Comparison of ENCODE assay signal across 29 cellular contexts in the genomic region with DNA sequence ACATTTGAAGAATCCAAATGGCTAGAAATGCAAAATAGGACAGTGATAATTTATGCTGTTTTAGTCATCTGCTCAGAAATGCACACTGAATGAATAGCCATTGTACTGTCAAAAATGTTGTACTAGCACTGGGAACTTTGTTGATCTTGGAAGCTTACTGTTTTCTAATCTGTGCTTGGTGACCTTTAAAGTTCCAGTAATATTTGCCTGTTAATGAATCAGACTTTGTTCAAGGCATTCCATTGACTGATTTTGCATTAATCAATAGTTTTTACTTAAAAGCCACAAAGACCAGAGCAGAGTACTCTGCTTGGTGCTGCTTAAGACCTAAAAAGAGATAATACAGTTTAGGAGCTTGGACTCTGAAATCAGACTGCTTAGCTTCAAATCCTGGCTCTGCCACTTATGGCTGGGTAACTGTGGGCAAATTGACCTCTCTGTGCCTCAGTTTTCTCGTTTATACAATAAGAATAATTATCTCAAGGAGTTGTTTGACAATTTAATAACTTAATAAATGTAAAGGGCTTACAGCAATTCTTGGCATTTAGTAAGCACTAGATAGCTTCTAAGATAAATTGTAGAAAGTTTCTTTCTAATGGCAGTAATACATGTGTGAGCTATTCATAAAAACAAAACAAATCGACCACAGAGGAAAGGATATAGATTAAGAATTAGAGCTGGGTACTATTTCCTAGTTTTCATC. TPM values are rescaled to one million over a fixed set of nuclear protein-coding genes. Genes with fewer than 3 reads are reported as not detected.
A peak's percentile ranks its signal among the peaks of the same experiment; 100 is the strongest.
DNase-seq lines count a peak whose midpoint lies in the region; ATAC-seq and TF ChIP-seq lines count a peak whose summit lies in the region.
"Had no signal": no experiment of that assay in that cellular context is flagged by ENCODE, and none has a peak within 500 bp of the region (broad histone marks: within the 10 kb centered on the region; RNA-seq: fewer than 3 reads in every experiment).

No MANE protein-coding gene starts in this region.

- ATAC-seq in sciatic nerve (peak; percentile 31), gastroesophageal sphincter (no peak)
- ATAC-seq in activated CD8-positive, alpha-beta T cell treated with anti-CD3 and anti-CD28 coated beads, Interleukin-2, amount 10 ng/mL, durations not matched to agents 7 days and 5 days = no peak
- ATAC-seq: naive thymus-derived CD4-positive, alpha-beta T cell; upper lobe of right lung had no signal

- no peak for TF ChIP-seq POLR2A in gastroesophageal sphincter (IDR thresholded peaks at IDR 0.05)

- POLR2A ChIA-PET in activated CD8-positive, alpha-beta T cell treated with anti-CD3 and anti-CD28 coated beads, Interleukin-2, amount 10 ng/mL, durations not matched to agents 7 days and 5 days (lab: Charles Lee) = interaction anchor here (0.5 kb wide), 1 partner anchor 214 kb away, joined by 3 read pairs; no protein-coding TSS in a partner anchor

- H3K36me3 Mint-ChIP-seq in activated CD8-positive, alpha-beta T cell treated with anti-CD3 and anti-CD28 coated beads, Interleukin-2, amount 10 ng/mL, durations not matched to agents 7 days and 5 days (ENCODE audit: low read depth) = no peaks in the 10 kb centered on the region
- H3K36me3 Mint-ChIP-seq: brain; mesothelial cell of epicardium; naive thymus-derived CD4-positive, alpha-beta T cell had no signal

- TF ChIP-seq EP300 in gastroesophageal sphincter (IDR thresholded peaks at IDR 0.05) = no peak

- no peak overlapping the region for H3K9ac ChIP-seq in liver (ENCODE audit: low read depth in 1 of 2, low read length in 2 of 2)
- H3K9ac ChIP-seq: BLaER1 had no signal

- no peak overlapping the region for H3K4me3 Mint-ChIP-seq in activated CD8-positive, alpha-beta T cell treated with anti-CD3 and anti-CD28 coated beads, Interleukin-2, amount 10 ng/mL, durations not matched to agents 7 days and 5 days
- H3K4me3 Mint-ChIP-seq: brain; mesothelial cell of epicardium; naive thymus-derived CD4-positive, alpha-beta T cell had no signal

- H3K4me3 ChIP-seq in liver (ENCODE audit: low read depth in 1 of 3, low read length in 3 of 3) (no peak overlapping the region), gastroesophageal sphincter (no peak overlapping the region)
- H3K4me3 ChIP-seq: BLaER1, esophagus muscularis mucosa, left ventricle myocardium inferior, right atrium auricular region, spleen, upper lobe of right lung had no signal

- intact Hi-C loops in sciatic nerve (cut with DNase I) (no loop called here), cardiac septum (cut with DNase I) (no loop called here)

- H3K27ac ChIP-seq in cingulate gyrus (ENCODE audit: low read depth, low read length) (peak overlapping the region; percentile 48), liver (ENCODE audit: low read depth in 1 of 2, low read length in 2 of 2) (no peak overlapping the region), gastroesophageal sphincter (no peak overlapping the region)
- H3K27ac ChIP-seq: BLaER1, esophagus muscularis mucosa, left ventricle myocardium inferior, right atrium auricular region, spleen, upper lobe of right lung, VCaP had no signal

- H3K4me1 Mint-ChIP-seq in activated CD8-positive, alpha-beta T cell treated with anti-CD3 and anti-CD28 coated beads, Interleukin-2, amount 10 ng/mL, durations not matched to agents 7 days and 5 days (ENCODE audit: low read depth) = peaks cover 15% of the 10 kb centered on the region

- H3K27me3 Mint-ChIP-seq in activated CD8-positive, alpha-beta T cell treated with anti-CD3 and anti-CD28 coated beads, Interleukin-2, amount 10 ng/mL, durations not matched to agents 7 days and 5 days (ENCODE audit: low read depth) = peaks cover 30% of the 10 kb centered on the region

- peak in 1 of 2 donors; percentile 3 for TF ChIP-seq RAD21 in liver (IDR thresholded peaks at IDR 0.05)

- no peak overlapping the region for H3K27ac Mint-ChIP-seq in activated CD8-positive, alpha-beta T cell treated with anti-CD3 and anti-CD28 coated beads, Interleukin-2, amount 10 ng/mL, durations not matched to agents 7 days and 5 days
- H3K27ac Mint-ChIP-seq: mesothelial cell of epicardium had no signal

- H3K27me3 ChIP-seq in liver (ENCODE audit: control insufficient read depth in 4 of 4, insufficient read depth in 4 of 4, low read length in 3 of 4) (no peaks in the 10 kb centered on the region), gastroesophageal sphincter (no peaks in the 10 kb centered on the region)
- H3K27me3 ChIP-seq: right atrium auricular region, upper lobe of right lung had no signal

- no peaks in the 10 kb centered on the region for H3K9me3 Mint-ChIP-seq in activated CD8-positive, alpha-beta T cell treated with anti-CD3 and anti-CD28 coated beads, Interleukin-2, amount 10 ng/mL, durations not matched to agents 7 days and 5 days (ENCODE audit: insufficient read depth)
- H3K9me3 Mint-ChIP-seq: naive thymus-derived CD4-positive, alpha-beta T cell had no signal

- no peaks in the 10 kb centered on the region for H3K36me3 ChIP-seq in liver (ENCODE audit: control insufficient read depth in 4 of 4, insufficient read depth in 3 of 4, low read depth in 1 of 4, low read length in 3 of 4)
- no peaks in the 10 kb centered on the region for H3K36me3 ChIP-seq in gastroesophageal sphincter
- H3K36me3 ChIP-seq: BLaER1, esophagus muscularis mucosa, left ventricle myocardium inferior, right atrium auricular region, spleen, upper lobe of right lung had no signal

- H3K9me3 ChIP-seq in liver (ENCODE audit: control insufficient read depth in 4 of 4, low read length in 3 of 4) (no peaks in the 10 kb centered on the region), gastroesophageal sphincter (no peaks in the 10 kb centered on the region)
- H3K9me3 ChIP-seq: BLaER1, esophagus muscularis mucosa, left ventricle myocardium inferior, right atrium auricular region, upper lobe of right lung had no signal

- WGBS in liver = 50% methylated on average over 2 of the region's 2 CpGs
- WGBS in gastroesophageal sphincter (ENCODE audit: low coverage in 1 of 2), 2 donors = 8 to 21% methylated on average over 2 of the region's 2 CpGs

- no peak for TF ChIP-seq CTCF in liver (IDR thresholded peaks at IDR 0.05; ENCODE audit: low read depth, low read length, missing input control)
- TF ChIP-seq CTCF in gastroesophageal sphincter (IDR thresholded peaks at IDR 0.05) = no peak

- H3K4me1 ChIP-seq in liver (ENCODE audit: control insufficient read depth in 4 of 4, insufficient read depth in 4 of 4, low read length in 3 of 4) (peaks cover 1 to 28% (median 15%) of the 10 kb centered on the region in 4 donors), gastroesophageal sphincter (peaks cover 0 to 19% (median 0%) of the 10 kb centered on the region in 3 donors)
- H3K4me1 ChIP-seq: upper lobe of right lung had no signal

- peak; percentile 39 for DNase-seq in NCI-H526 treated with DMSO at 0.1 percent for 48 hours (lab: John Stamatoyannopoulos, UW)
- DNase-seq in sciatic nerve (ENCODE audit: low spot score) = no peak
- no peak for DNase-seq in cardiac septum (ENCODE audit: low spot score)
- DNase-seq in activated CD8-positive, alpha-beta T cell treated with anti-CD3 and anti-CD28 coated beads, Interleukin-2, amount 10 ng/mL, durations not matched to agents 7 days and 5 days = no peak
- no peak for DNase-seq in SIG-M5 (lab: John Stamatoyannopoulos, UW)
- DNase-seq: ACHN; activated CD4-positive, alpha-beta T cell treated with anti-CD3 and anti-CD28 coated beads for 48 hours; activated gamma-delta T cell; activated T-cell treated with anti-CD3 and anti-CD28 coated beads, Interleukin-2, amount 50 U/mL, for 1 hour; COR-L47; DMS79 treated with DMSO at 0.1 percent for 48 hours; effector memory CD4-positive, alpha-beta T cell; GOT3; Karpas-422; left ventricle myocardium inferior; naive thymus-derived CD4-positive, alpha-beta T cell; NCI-H1436; NCI-H345; spleen; upper lobe of right lung had no signal

- CTCF ChIA-PET in activated CD8-positive, alpha-beta T cell treated with anti-CD3 and anti-CD28 coated beads, Interleukin-2, amount 10 ng/mL, durations not matched to agents 7 days and 5 days (lab: Charles Lee) = interaction anchor here (0.9 to 3.4 kb wide), 2 partner anchors 59 to 90 kb away, joined by 3 to 14 read pairs; no protein-coding TSS in a partner anchor

TF ChIP-seq in liver, 16 proteins besides CTCF, POLR2A, EP300 and RAD21:
- TF ChIP-seq, protein P1, sequence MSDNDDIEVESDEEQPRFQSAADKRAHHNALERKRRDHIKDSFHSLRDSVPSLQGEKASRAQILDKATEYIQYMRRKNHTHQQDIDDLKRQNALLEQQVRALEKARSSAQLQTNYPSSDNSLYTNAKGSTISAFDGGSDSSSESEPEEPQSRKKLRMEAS (IDR thresholded peaks at IDR 0.05) = no peak
- TF ChIP-seq HNF4G (IDR thresholded peaks at IDR 0.05) (peak; percentile 25), HNF4A (conservative IDR thresholded peaks at IDR 0.05) (peak; percentile 70 to 77), SP1 (IDR thresholded peaks at IDR 0.05) (peak; percentile 62), FOXA2 (IDR thresholded peaks at IDR 0.05) (peak; percentile 58), JUND (IDR thresholded peaks at IDR 0.05) (peak in 1 of 2 donors; percentile 35), RXRA (IDR thresholded peaks at IDR 0.05) (peak; percentile 27 to 38), NR2F2 (IDR thresholded peaks at IDR 0.05) (peak; percentile 26), GABPA (IDR thresholded peaks at IDR 0.05 in 1 of 2, conservative IDR thresholded peaks at IDR 0.05 in 1 of 2) (no peak), YY1 (IDR thresholded peaks at IDR 0.05) (peak; percentile 33)
- TF ChIP-seq, protein P2, sequence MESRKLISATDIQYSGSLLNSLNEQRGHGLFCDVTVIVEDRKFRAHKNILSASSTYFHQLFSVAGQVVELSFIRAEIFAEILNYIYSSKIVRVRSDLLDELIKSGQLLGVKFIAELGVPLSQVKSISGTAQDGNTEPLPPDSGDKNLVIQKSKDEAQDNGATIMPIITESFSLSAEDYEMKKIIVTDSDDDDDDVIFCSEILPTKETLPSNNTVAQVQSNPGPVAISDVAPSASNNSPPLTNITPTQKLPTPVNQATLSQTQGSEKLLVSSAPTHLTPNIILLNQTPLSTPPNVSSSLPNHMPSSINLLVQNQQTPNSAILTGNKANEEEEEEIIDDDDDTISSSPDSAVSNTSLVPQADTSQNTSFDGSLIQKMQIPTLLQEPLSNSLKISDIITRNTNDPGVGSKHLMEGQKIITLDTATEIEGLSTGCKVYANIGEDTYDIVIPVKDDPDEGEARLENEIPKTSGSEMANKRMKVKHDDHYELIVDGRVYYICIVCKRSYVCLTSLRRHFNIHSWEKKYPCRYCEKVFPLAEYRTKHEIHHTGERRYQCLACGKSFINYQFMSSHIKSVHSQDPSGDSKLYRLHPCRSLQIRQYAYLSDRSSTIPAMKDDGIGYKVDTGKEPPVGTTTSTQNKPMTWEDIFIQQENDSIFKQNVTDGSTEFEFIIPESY (IDR thresholded peaks at IDR 0.05) = no peak

RNA-seq across cellular contexts. Expression of a gene that starts 4.6 kb away (rescaled TPM):
- 1 to 10 TPM; 7.8 to 7.9 TPM for total RNA-seq in liver
- 1 to 10 TPM; 1.9 to 6.4 TPM for polyA plus RNA-seq in liver
- 10.1 TPM for total RNA-seq in sciatic nerve
- 3.8 TPM for total RNA-seq in cardiac septum
- total RNA-seq in activated CD8-positive, alpha-beta T cell treated with anti-CD3 and anti-CD28 coated beads, Interleukin-2, amount 10 ng/mL, durations not matched to agents 7 days and 5 days = 10 to 100 TPM; 27.0 to 29.5 TPM
- total RNA-seq in gastroesophageal sphincter = 10 to 100 TPM in 3 of 4 donors, 1 to 10 TPM in 1; 8.9 to 17.3 (median 15.5) TPM
